Comparison of ENCODE assay signal across 8 cellular contexts in the genomic region with DNA sequence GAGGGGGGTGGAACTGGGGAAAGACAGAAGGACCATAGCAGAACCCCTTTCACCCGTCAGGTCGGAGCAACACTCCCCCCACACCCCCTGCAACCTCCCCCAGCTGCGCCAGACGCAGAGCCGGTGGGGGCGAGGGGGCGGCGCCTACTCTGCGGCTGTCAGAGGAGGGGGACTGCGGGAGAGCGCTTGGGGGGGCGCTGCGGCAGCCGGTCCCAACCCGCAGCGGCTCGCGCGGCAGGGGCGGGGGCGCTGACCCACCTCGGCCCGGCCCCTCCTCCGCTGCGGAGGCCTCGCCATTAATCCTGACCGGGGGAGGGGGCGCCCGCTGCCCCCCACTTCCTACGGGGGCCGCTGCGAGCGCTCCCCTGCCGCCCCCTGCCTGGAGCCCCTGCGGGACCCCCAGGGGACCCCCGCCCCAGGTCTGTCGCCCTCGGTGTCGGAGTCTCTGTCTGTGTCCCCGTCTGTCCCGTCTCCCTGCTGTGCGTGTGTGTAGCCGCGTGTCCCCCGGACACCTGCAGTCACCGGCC. TPM values are rescaled to one million over a fixed set of nuclear protein-coding genes. Genes with fewer than 3 reads are reported as not detected.
A peak's percentile ranks its signal among the peaks of the same experiment; 100 is the strongest.
DNase-seq lines count a peak whose midpoint lies in the region; ATAC-seq and TF ChIP-seq lines count a peak whose summit lies in the region.

No MANE protein-coding gene starts in this region.

- H3K36me3 ChIP-seq in lung (ENCODE audit: control insufficient read depth in 2 of 2, insufficient read depth in 2 of 2, low read length in 2 of 2) (no peaks in the 10 kb centered on the region), transverse colon (no peaks in the 10 kb centered on the region)

- H3K36me3 Mint-ChIP-seq in activated T-cell treated with anti-CD3 and anti-CD28 coated beads, Interleukin-2, amount 50 U/mL, for 4 hours (ENCODE audit: insufficient read depth) = no peaks in the 10 kb centered on the region

- H3K27ac ChIP-seq in lung (ENCODE audit: low read depth in 1 of 2, low read length in 1 of 2) = peak overlapping the region; percentile 24 to 61
- H3K27ac ChIP-seq in transverse colon = peak overlapping the region; percentile 65 to 100 (median 88)

- no peak for TF ChIP-seq POLR2A in transverse colon (IDR thresholded peaks at IDR 0.05)

- H3K4me1 Mint-ChIP-seq in activated T-cell treated with anti-CD3 and anti-CD28 coated beads, Interleukin-2, amount 50 U/mL, for 4 hours (ENCODE audit: low read depth) = peaks cover 32% of the 10 kb centered on the region

- peak overlapping the region; percentile 50 for H3K4me3 ChIP-seq in astrocyte of the spinal cord (ENCODE audit: low read depth, low read length)
- H3K4me3 ChIP-seq in lung = no peak overlapping the region
- H3K4me3 ChIP-seq in transverse colon = peak overlapping the region; percentile 53 to 100 (median 88)

- H3K4me1 ChIP-seq in lung (ENCODE audit: control insufficient read depth in 2 of 2, insufficient read depth in 2 of 2, low read length in 2 of 2) (peaks cover 0 to 10% of the 10 kb centered on the region in 2 donors), transverse colon (peaks cover 6 to 26% (median 17%) of the 10 kb centered on the region in 4 donors)

- ATAC-seq in activated T-cell treated with anti-CD3 and anti-CD28 coated beads, Interleukin-2, amount 50 U/mL, for 4 hours = no peak
- ATAC-seq in lung (ENCODE audit: insufficient read depth, low FRiP score) (no peak), GM21515 (IDR thresholded peaks at IDR 0.05; ENCODE audit: unreplicated experiment) (no peak), GM21447 (IDR thresholded peaks at IDR 0.05; ENCODE audit: unreplicated experiment) (no peak)

- no peak for TF ChIP-seq EP300 in transverse colon (IDR thresholded peaks at IDR 0.05; ENCODE audit: low read depth)

- 0 to 2% methylated on average over 4 to 46 of the region's 46 CpGs for WGBS in lung, 2 donors
- 0% methylated on average over 3 of the region's 46 CpGs; no CpG with 5 or more reads in 1 of the 2 donors for WGBS in transverse colon (ENCODE audit: low coverage in 1 of 2), 2 donors

- in situ Hi-C loops in astrocyte of the spinal cord (cut with HindIII; ENCODE audit: low sequenced_read_pairs) = no loop called here
- in situ Hi-C loops in transverse colon (cut with MboI; ENCODE audit: low pct_ligation_motif_present in 1 of 4, low pct_unique_long_range_greater_than_20kb in 1 of 4, low sequenced_read_pairs in 3 of 4) = no loop called here

- peak overlapping the region; percentile 84 for H3K4me3 Mint-ChIP-seq in activated T-cell treated with anti-CD3 and anti-CD28 coated beads, Interleukin-2, amount 50 U/mL, for 4 hours

- intact Hi-C loops in transverse colon (cut with DNase I; ENCODE audit: low total_unique reads) = no loop called here

- no peak for TF ChIP-seq CTCF in astrocyte of the spinal cord (IDR thresholded peaks at IDR 0.05; ENCODE audit: low read depth, low read length)
- TF ChIP-seq CTCF in lung (IDR thresholded peaks at IDR 0.05; ENCODE audit: control extremely low read depth, extremely low read depth) = no peak
- TF ChIP-seq CTCF in transverse colon (IDR thresholded peaks at IDR 0.05) = no peak

- H3K9me3 ChIP-seq in lung (ENCODE audit: control insufficient read depth in 2 of 2, insufficient read depth in 1 of 2, low read length in 1 of 2) (no peaks in the 10 kb centered on the region), transverse colon (no peaks in the 10 kb centered on the region)

- no peak for DNase-seq in activated T-cell treated with anti-CD3 and anti-CD28 coated beads, Interleukin-2, amount 50 U/mL, for 4 hours
- no peak for DNase-seq in activated T-cell treated with anti-CD3 and anti-CD28 coated beads, Interleukin-2, amount 50 U/mL, for 1 hour
- no peak for DNase-seq in astrocyte of the spinal cord (ENCODE audit: low read depth, low spot score)
- DNase-seq in lung (ENCODE audit: low spot score) = no peak
- DNase-seq in transverse colon = no peak
- DNase-seq in T1000 (lab: John Stamatoyannopoulos, UW) = no peak

- no peaks in the 10 kb centered on the region for H3K27me3 Mint-ChIP-seq in activated T-cell treated with anti-CD3 and anti-CD28 coated beads, Interleukin-2, amount 50 U/mL, for 4 hours (ENCODE audit: low read depth)

- H3K9me3 Mint-ChIP-seq in activated T-cell treated with anti-CD3 and anti-CD28 coated beads, Interleukin-2, amount 50 U/mL, for 4 hours = peaks cover 4% of the 10 kb centered on the region

- no peaks in the 10 kb centered on the region for H3K27me3 ChIP-seq in lung (ENCODE audit: control insufficient read depth, insufficient read depth)
- H3K27me3 ChIP-seq in transverse colon = no peaks in the 10 kb centered on the region

RNA-seq across cellular contexts. Expression of a gene that starts 7.9 kb away (rescaled TPM):
- total RNA-seq in activated T-cell treated with anti-CD3 and anti-CD28 coated beads, Interleukin-2, amount 50 U/mL, for 4 hours = 10 to 100 TPM; 26.0 to 33.6 (median 30.3) TPM
- total RNA-seq in lung (100 to 1,000 TPM in 1 of 2 donors, 10 to 100 TPM in 1; 43.9 to 208 TPM), transverse colon (100 to 1,000 TPM in 1 of 4 donors, 10 to 100 TPM in 3; 39.9 to 145 (median 68.1) TPM)
- polyA plus RNA-seq in lung = 10 to 100 TPM; 40.4 to 55.6 TPM
